ENCODE assay signal across 15 cellular contexts in the genomic region with DNA sequence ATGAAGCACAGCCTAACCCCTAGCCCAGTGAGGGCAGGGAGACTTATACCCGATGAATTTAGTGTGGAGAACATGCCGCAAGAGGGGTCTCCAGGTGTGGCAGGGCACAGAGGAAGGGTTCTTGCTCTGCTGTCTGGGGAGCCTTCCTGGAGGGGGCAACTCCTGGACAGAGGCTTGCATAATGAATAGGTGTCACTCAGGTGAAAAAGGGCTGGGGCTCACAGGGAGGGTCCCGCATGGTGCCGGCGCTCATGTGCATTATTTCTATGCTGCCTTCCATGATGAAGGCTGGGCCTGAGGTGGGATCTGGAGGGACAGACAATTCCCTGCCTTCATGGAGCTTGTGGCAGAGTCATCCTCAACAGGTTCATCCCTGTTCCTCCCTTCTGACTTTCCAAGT.
"Had no signal": no experiment of that assay in that cellular context is flagged by ENCODE, and none has a peak within 500 bp of the region (broad histone marks: within the 10 kb centered on the region; RNA-seq: fewer than 3 reads in every experiment).

No MANE protein-coding gene starts in this region.

- H3K27ac ChIP-seq: gastroesophageal sphincter, heart right ventricle, parathyroid adenoma, WERI-Rb-1 had no signal

- H3K27ac Mint-ChIP-seq: activated naive CD8-positive, alpha-beta T cell treated with anti-CD3 and anti-CD28 coated beads for 36 hours; stimulated activated effector memory CD8-positive, alpha-beta T cell treated with anti-CD3 and anti-CD28 coated beads, Interleukin-12 subunit alpha, Interleukin-12 subunit beta, amount 100 ng/mL, for 72 hours had no signal

- H3K36me3 Mint-ChIP-seq: activated naive CD8-positive, alpha-beta T cell treated with anti-CD3 and anti-CD28 coated beads for 36 hours; naive thymus-derived CD8-positive, alpha-beta T cell; stimulated activated effector memory CD8-positive, alpha-beta T cell treated with anti-CD3 and anti-CD28 coated beads, Interleukin-12 subunit alpha, Interleukin-12 subunit beta, amount 100 ng/mL, for 72 hours had no signal

- H3K27me3 ChIP-seq: gastroesophageal sphincter, heart right ventricle, uterus had no signal

- H3K9me3 ChIP-seq: gastroesophageal sphincter, heart right ventricle, uterus had no signal

- H3K9me3 Mint-ChIP-seq: activated naive CD8-positive, alpha-beta T cell treated with anti-CD3 and anti-CD28 coated beads for 36 hours; activated T-cell treated with anti-CD3 and anti-CD28 coated beads, Interleukin-2, amount 50 U/mL, for 4 hours; stimulated activated effector memory CD8-positive, alpha-beta T cell treated with anti-CD3 and anti-CD28 coated beads, Interleukin-12 subunit alpha, Interleukin-12 subunit beta, amount 100 ng/mL, for 72 hours had no signal

- H3K4me3 ChIP-seq: gastroesophageal sphincter, heart right ventricle, uterus had no signal

- H3K4me1 ChIP-seq: gastroesophageal sphincter, parathyroid adenoma, uterus had no signal

- H3K36me3 ChIP-seq: gastroesophageal sphincter, heart right ventricle, uterus, WERI-Rb-1 had no signal

- DNase-seq: activated naive CD8-positive, alpha-beta T cell treated with anti-CD3 and anti-CD28 coated beads for 36 hours; activated T-cell treated with anti-CD3 and anti-CD28 coated beads, Interleukin-2, amount 50 U/mL, for 4 hours; aorta; cerebellar nuclear complex; erythroblast; heart right ventricle; mammary epithelial cell; stimulated activated CD4-positive, alpha-beta T cell treated with anti-CD3 and anti-CD28 coated beads, Interleukin-12 subunit alpha, Interleukin-12 subunit beta, amount 100 ng/mL, for 4 hours; stimulated activated CD4-positive, alpha-beta T cell treated with anti-CD3 and anti-CD28 coated beads, Interleukin-2, amount 100 ng/mL, for 24 hours; WERI-Rb-1 had no signal

- H3K9ac ChIP-seq: parathyroid adenoma had no signal

- H3K4me3 Mint-ChIP-seq: activated naive CD8-positive, alpha-beta T cell treated with anti-CD3 and anti-CD28 coated beads for 36 hours; activated T-cell treated with anti-CD3 and anti-CD28 coated beads, Interleukin-2, amount 50 U/mL, for 4 hours; stimulated activated effector memory CD8-positive, alpha-beta T cell treated with anti-CD3 and anti-CD28 coated beads, Interleukin-12 subunit alpha, Interleukin-12 subunit beta, amount 100 ng/mL, for 72 hours had no signal

- H3K27me3 Mint-ChIP-seq: naive thymus-derived CD8-positive, alpha-beta T cell had no signal
